25 cellular contexts compared by ENCODE assay signal in genomic region chr3:151281671-151282334, GRCh38. TPM values are rescaled to one million over a fixed set of nuclear protein-coding genes. Genes with fewer than 3 reads are reported as not detected.
DNase-seq lines count a peak whose midpoint lies in the region; ATAC-seq and TF ChIP-seq lines count a peak whose summit lies in the region.
"Had no signal": no experiment of that assay in that cellular context is flagged by ENCODE, and none has a peak within 500 bp of the region (broad histone marks: within the 10 kb centered on the region; RNA-seq: fewer than 3 reads in every experiment).

No MANE protein-coding gene starts in this region.

- H3K9me3 ChIP-seq in T-helper 17 cell (ENCODE audit: control insufficient read depth, low read length, poor library complexity, severe bottlenecking) = no peaks in the 10 kb centered on the region
- H3K9me3 ChIP-seq: body of pancreas, gastroesophageal sphincter, spleen, suprapubic skin had no signal

- no peak overlapping the region for H3K4me3 Mint-ChIP-seq in T-helper 17 cell
- H3K4me3 Mint-ChIP-seq in activated naive CD4-positive, alpha-beta T cell treated with anti-CD3 and anti-CD28 coated beads, Interleukin-2, amount 10 ng/mL, durations not matched to agents 7 days and 5 days = no peak overlapping the region
- H3K4me3 Mint-ChIP-seq: activated naive CD4-positive, alpha-beta T cell treated with anti-CD3 and anti-CD28 coated beads, Interleukin-2, amount 50 U/mL, for 24 hours; activated T-cell treated with anti-CD3 and anti-CD28 coated beads, Interleukin-2, amount 50 U/mL, for 72 hours; nephron progenitor cell had no signal

- peaks cover 20% of the 10 kb centered on the region for H3K4me1 ChIP-seq in ACC112 (ENCODE audit: control insufficient read depth, insufficient read depth, low read length, unreplicated experiment)

- peaks cover 26% of the 10 kb centered on the region for H3K4me1 Mint-ChIP-seq in T-helper 17 cell
- peaks cover 57% of the 10 kb centered on the region for H3K4me1 Mint-ChIP-seq in activated naive CD4-positive, alpha-beta T cell treated with anti-CD3 and anti-CD28 coated beads, Interleukin-2, amount 10 ng/mL, durations not matched to agents 7 days and 5 days

- DNase-seq in T-helper 17 cell (no peak), fibroblast of pulmonary artery (ENCODE audit: low read depth) (peak; percentile 16), non-pigmented ciliary epithelial cell (ENCODE audit: low read depth) (peak; percentile 46), amygdala (lab: John Stamatoyannopoulos, UW) (no peak), HT-29 (ENCODE audit: low spot score) (no peak)
- DNase-seq in activated naive CD4-positive, alpha-beta T cell treated with anti-CD3 and anti-CD28 coated beads, Interleukin-2, amount 10 ng/mL, durations not matched to agents 7 days and 5 days = no peak
- DNase-seq: ACHN; activated CD8-positive, alpha-beta memory T cell treated with anti-CD3 and anti-CD28 coated beads for 24 hours; activated T-cell treated with anti-CD3 and anti-CD28 coated beads, Interleukin-2, amount 50 U/mL, for 72 hours; body of pancreas; NCI-H1417; NCI-H510A treated with DMSO at 0.1 percent for 48 hours; nephron progenitor cell; spleen; stimulated activated CD4-positive, alpha-beta T cell treated with anti-CD3 and anti-CD28 coated beads, Interleukin-4, amount 100 ng/mL, for 24 hours; SW 1271 had no signal

- peak overlapping the region; percentile 75 for H3K27ac Mint-ChIP-seq in T-helper 17 cell
- no peak overlapping the region for H3K27ac Mint-ChIP-seq in activated naive CD4-positive, alpha-beta T cell treated with anti-CD3 and anti-CD28 coated beads, Interleukin-2, amount 10 ng/mL, durations not matched to agents 7 days and 5 days
- H3K27ac Mint-ChIP-seq: activated naive CD4-positive, alpha-beta T cell treated with anti-CD3 and anti-CD28 coated beads, Interleukin-2, amount 50 U/mL, for 24 hours; nephron progenitor cell; progenitor cell of endocrine pancreas had no signal

- no peak for ATAC-seq in T-helper 17 cell
- ATAC-seq in HG02852 (IDR thresholded peaks at IDR 0.05; ENCODE audit: unreplicated experiment) = no peak
- ATAC-seq: activated CD4-positive, CD25-positive, alpha-beta regulatory T cell treated with anti-CD3 and anti-CD28 coated beads, Interleukin-2, amount 50 U/mL, for 24 hours; activated T-cell treated with anti-CD3 and anti-CD28 coated beads, Interleukin-2, amount 50 U/mL, for 72 hours; body of pancreas; gastroesophageal sphincter had no signal

- no peak for TF ChIP-seq CTCF in fibroblast of pulmonary artery (IDR thresholded peaks at IDR 0.05; ENCODE audit: low read length, missing control alignments)

- CTCF ChIA-PET in activated naive CD4-positive, alpha-beta T cell treated with anti-CD3 and anti-CD28 coated beads, Interleukin-2, amount 10 ng/mL, durations not matched to agents 7 days and 5 days (lab: Charles Lee) = interaction anchor here (0.8 to 8.3 kb wide), 16 partner anchors 13 to 557 kb away, joined by 3 to 201 read pairs (median 4); no protein-coding TSS in a partner anchor

- H3K36me3 Mint-ChIP-seq in T-helper 17 cell (ENCODE audit: low read depth) = no peaks in the 10 kb centered on the region
- H3K36me3 Mint-ChIP-seq in activated naive CD4-positive, alpha-beta T cell treated with anti-CD3 and anti-CD28 coated beads, Interleukin-2, amount 10 ng/mL, durations not matched to agents 7 days and 5 days = no peaks in the 10 kb centered on the region
- H3K36me3 Mint-ChIP-seq: activated naive CD4-positive, alpha-beta T cell treated with anti-CD3 and anti-CD28 coated beads, Interleukin-2, amount 50 U/mL, for 24 hours had no signal

- H3K79me2 ChIP-seq in ACC112 (ENCODE audit: control insufficient read depth, insufficient read depth, low read length, unreplicated experiment) = no peaks in the 10 kb centered on the region

- no peak overlapping the region for H3K4me3 ChIP-seq in ACC112 (ENCODE audit: low read depth, low read length)
- no peak overlapping the region for H3K4me3 ChIP-seq in fibroblast of pulmonary artery (replicated peaks; ENCODE audit: low read depth, low read length)
- H3K4me3 ChIP-seq: body of pancreas, coronary artery, gastroesophageal sphincter, spleen, suprapubic skin had no signal

- H2AFZ ChIP-seq in ACC112 (ENCODE audit: low read length, unreplicated experiment) = no peak overlapping the region

- H3K27me3 ChIP-seq in ACC112 (ENCODE audit: insufficient read depth, low read length) = no peaks in the 10 kb centered on the region
- H3K27me3 ChIP-seq: body of pancreas, gastroesophageal sphincter, spleen, suprapubic skin had no signal

- H3K9me3 Mint-ChIP-seq in activated naive CD4-positive, alpha-beta T cell treated with anti-CD3 and anti-CD28 coated beads, Interleukin-2, amount 10 ng/mL, durations not matched to agents 7 days and 5 days = no peaks in the 10 kb centered on the region
- H3K9me3 Mint-ChIP-seq: activated naive CD4-positive, alpha-beta T cell treated with anti-CD3 and anti-CD28 coated beads, Interleukin-2, amount 50 U/mL, for 24 hours; activated T-cell treated with anti-CD3 and anti-CD28 coated beads, Interleukin-2, amount 50 U/mL, for 72 hours; nephron progenitor cell had no signal

- H3K27ac ChIP-seq in ACC112 (ENCODE audit: low read depth, low read length) = peak overlapping the region; percentile 40; the same call in 1 of the 2 replicates
- H3K27ac ChIP-seq: body of pancreas, C4-2B, coronary artery, spleen, suprapubic skin had no signal

- no peaks in the 10 kb centered on the region for H3K36me3 ChIP-seq in ACC112 (ENCODE audit: insufficient read depth, low read length)
- H3K36me3 ChIP-seq: gastroesophageal sphincter, spleen, suprapubic skin had no signal

- no peaks in the 10 kb centered on the region for H3K27me3 Mint-ChIP-seq in T-helper 17 cell
- no peaks in the 10 kb centered on the region for H3K27me3 Mint-ChIP-seq in activated naive CD4-positive, alpha-beta T cell treated with anti-CD3 and anti-CD28 coated beads, Interleukin-2, amount 10 ng/mL, durations not matched to agents 7 days and 5 days
- H3K27me3 Mint-ChIP-seq: activated naive CD4-positive, alpha-beta T cell treated with anti-CD3 and anti-CD28 coated beads, Interleukin-2, amount 50 U/mL, for 24 hours; progenitor cell of endocrine pancreas had no signal

RNA-seq across cellular contexts. Expression of gene P2RY14, which starts 3.5 kb away (rescaled TPM):
- under 1 TPM; 0.26 to 0.90 TPM for total RNA-seq in T-helper 17 cell
- total RNA-seq in HT-29 (2014; rRNA removed; shearing (Covaris generic)) = not detected in 2 replicates
- total RNA-seq: progenitor cell of endocrine pancreas had no signal

RNA-seq across cellular contexts. Expression of gene GPR87, which starts 34.8 kb away (rescaled TPM):
- total RNA-seq in T-helper 17 cell = not detected
- 1.8 and 2.6 TPM in 2 replicates for total RNA-seq in HT-29 (2014; rRNA removed; shearing (Covaris generic))
- total RNA-seq: body of pancreas, progenitor cell of endocrine pancreas, spleen had no signal

RNA-seq across cellular contexts. Expression of gene P2RY13, which starts 47.5 kb away (rescaled TPM):
- total RNA-seq in T-helper 17 cell = under 1 TPM; 0.26 to 0.82 TPM
- not detected in 2 replicates for total RNA-seq in HT-29 (2014; rRNA removed; shearing (Covaris generic))
- total RNA-seq: activated T-cell treated with anti-CD3 and anti-CD28 coated beads, Interleukin-2, amount 50 U/mL, for 72 hours; progenitor cell of endocrine pancreas had no signal

Comparison
In these comparisons a context has a peak if more than half of its experiments do, and no peak if none do; other contexts are left out.
1. DNase-seq: peak in fibroblast of pulmonary artery (single experiment) and non-pigmented ciliary epithelial cell (single experiment); none in T-helper 17 cell (0 of 3), activated naive CD4-positive, alpha-beta T cell treated with anti-CD3 and anti-CD28 coated beads, Interleukin-2, amount 10 ng/mL, durations not matched to agents 7 days and 5 days (single experiment), amygdala (0 of 56) and HT-29 (single experiment).